In genomic region chr10:77392851-77393250, GRCh38 we compare ENCODE assay signal across 8 cellular contexts.
DNase-seq lines count a peak whose midpoint lies in the region; ATAC-seq and TF ChIP-seq lines count a peak whose summit lies in the region.

No MANE protein-coding gene starts in this region.

- CTCF ChIA-PET in activated naive CD4-positive, alpha-beta T cell treated with anti-CD3 and anti-CD28 coated beads for 36 hours (lab: Charles Lee): interaction anchor here (0.7 kb wide), 1 partner anchor 316 kb away, joined by 3 read pairs; no protein-coding TSS in a partner anchor

- H3K4me1 ChIP-seq in colonic mucosa: no peaks in the 10 kb centered on the region

- H3K36me3 ChIP-seq in colonic mucosa: no peaks in the 10 kb centered on the region

- no peak overlapping the region for H3K27ac Mint-ChIP-seq in activated naive CD4-positive, alpha-beta T cell treated with anti-CD3 and anti-CD28 coated beads for 36 hours

- H3K9me3 ChIP-seq in colonic mucosa: no peaks in the 10 kb centered on the region

- H3K27me3 ChIP-seq in colonic mucosa: no peaks in the 10 kb centered on the region

- no peaks in the 10 kb centered on the region for H3K36me3 Mint-ChIP-seq in activated naive CD4-positive, alpha-beta T cell treated with anti-CD3 and anti-CD28 coated beads for 36 hours (ENCODE audit: low read depth)

- H3K4me3 ChIP-seq in colonic mucosa: no peak overlapping the region

- H3K27ac ChIP-seq in 22Rv1 (peak overlapping the region; percentile 74), colonic mucosa (no peak overlapping the region)

- H3K9ac ChIP-seq in colonic mucosa (ENCODE audit: low read depth in 2 of 2, low read length in 2 of 2): no peak overlapping the region

- no peaks in the 10 kb centered on the region for H3K4me1 Mint-ChIP-seq in activated naive CD4-positive, alpha-beta T cell treated with anti-CD3 and anti-CD28 coated beads for 36 hours (ENCODE audit: low read depth)

- H3K4me3 Mint-ChIP-seq in activated naive CD4-positive, alpha-beta T cell treated with anti-CD3 and anti-CD28 coated beads for 36 hours: no peak overlapping the region

- no peaks in the 10 kb centered on the region for H3K9me3 Mint-ChIP-seq in activated naive CD4-positive, alpha-beta T cell treated with anti-CD3 and anti-CD28 coated beads for 36 hours

- intact Hi-C loops in colonic mucosa (cut with DNase I): loop anchor here (2.0 kb wide), 1 partner anchor 250 kb away; no protein-coding TSS in a partner anchor
- intact Hi-C loops in activated naive CD4-positive, alpha-beta T cell treated with anti-CD3 and anti-CD28 coated beads for 36 hours (cut with micrococcal nuclease): loop anchor here (5.0 kb wide), 2 partner anchors 226 to 249 kb away; no protein-coding TSS in a partner anchor

- TF ChIP-seq CTCF in 22Rv1 (IDR thresholded peaks at IDR 0.05) (no peak), colonic mucosa (IDR thresholded peaks at IDR 0.05) (no peak)

- ATAC-seq in HG03095 (IDR thresholded peaks at IDR 0.05; ENCODE audit: unreplicated experiment): no peak

- DNase-seq in HK-2 (ENCODE audit: unreplicated experiment): peak; percentile 95
- DNase-seq in SW480 (ENCODE audit: low spot score): peak; percentile 63
- DNase-seq in iris pigment epithelial cell (ENCODE audit: low read depth): peak; percentile 91
- DNase-seq in MV-4-11 (lab: John Stamatoyannopoulos, UW): no peak
- DNase-seq in colonic mucosa: no peak
- DNase-seq in activated naive CD4-positive, alpha-beta T cell treated with anti-CD3 and anti-CD28 coated beads for 36 hours: no peak

- H3K27me3 Mint-ChIP-seq in activated naive CD4-positive, alpha-beta T cell treated with anti-CD3 and anti-CD28 coated beads for 36 hours (ENCODE audit: low read depth): peaks cover 5% of the 10 kb centered on the region

Comparison
In these comparisons a context has a peak if more than half of its experiments do, and no peak if none do; other contexts are left out.
1. DNase-seq: peak in HK-2 (single experiment), SW480 (single experiment) and iris pigment epithelial cell (single experiment); none in MV-4-11 (single experiment), colonic mucosa (single experiment) and activated naive CD4-positive, alpha-beta T cell treated with anti-CD3 and anti-CD28 coated beads for 36 hours (single experiment).